Comparison of ENCODE assay signal across 21 cellular contexts in genomic region chr1:187306671-187307415, GRCh38.
DNase-seq lines count a peak whose midpoint lies in the region; ATAC-seq and FAIRE-seq lines count a peak whose summit lies in the region.
"Had no signal": no experiment of that assay in that cellular context is flagged by ENCODE, and none has a peak within 500 bp of the region (broad histone marks: within the 10 kb centered on the region; RNA-seq: fewer than 3 reads in every experiment).

No MANE protein-coding gene starts in this region.

- no peaks in the 10 kb centered on the region for H3K9me3 ChIP-seq in small intestine (ENCODE audit: control insufficient read depth, low read depth)
- H3K9me3 ChIP-seq: A549, Caco-2, Peyer's patch had no signal

- no peaks in the 10 kb centered on the region for H3K36me3 ChIP-seq in small intestine (ENCODE audit: control insufficient read depth in 2 of 2, insufficient read depth in 2 of 2, low read length in 2 of 2)
- H3K36me3 ChIP-seq: Peyer's patch had no signal

- no peaks in the 10 kb centered on the region for H3K27me3 ChIP-seq in small intestine (ENCODE audit: control insufficient read depth in 2 of 2, insufficient read depth in 2 of 2, low read length in 2 of 2)
- H3K27me3 ChIP-seq: Peyer's patch had no signal

- no peak for ATAC-seq in HG03439 (IDR thresholded peaks at IDR 0.05; ENCODE audit: unreplicated experiment)
- ATAC-seq in left colon: no peak
- ATAC-seq: A549, SK-N-SH treated with all-trans-retinoic acid at 6 μM for 48 hours had no signal

- H3K4me3 ChIP-seq in small intestine (ENCODE audit: low read depth in 1 of 2, low read length in 2 of 2): no peak overlapping the region
- H3K4me3 ChIP-seq: A549, Peyer's patch had no signal

- peak; percentile 55 for FAIRE-seq in small intestine (lab: Jason Lieb, UNC)
- FAIRE-seq: A549, G401.6, GM12891 had no signal

- WGBS in small intestine, 3 donors: 49 to 62% (median 52%) methylated on average over 7 of the region's 7 CpGs

- intact Hi-C loops in posterior vena cava (cut with DNase I) (no loop called here), left colon (cut with DNase I, micrococcal nuclease) (no loop called here)

- no peak overlapping the region for H3K27ac ChIP-seq in small intestine (ENCODE audit: low read depth in 1 of 2, low read length in 1 of 2)
- H3K27ac ChIP-seq: A549, C4-2B, Peyer's patch had no signal

- H3K4me1 ChIP-seq in small intestine (ENCODE audit: control insufficient read depth in 2 of 2, insufficient read depth in 1 of 2, low read depth in 1 of 2, low read length in 1 of 2): no peaks in the 10 kb centered on the region
- H3K4me1 ChIP-seq: A549, Caco-2, Peyer's patch had no signal

- peak; percentile 13 for DNase-seq in NCI-H2227 treated with DMSO at 0.1 percent for 48 hours (lab: John Stamatoyannopoulos, UW)
- DNase-seq in NCI-H2227 (lab: John Stamatoyannopoulos, UW; ENCODE audit: unreplicated experiment): no peak
- DNase-seq in NCI-H146 treated with DMSO at 0.1 percent for 48 hours (lab: John Stamatoyannopoulos, UW; ENCODE audit: unreplicated experiment): peak; percentile 13
- peak; percentile 33 for DNase-seq in astrocyte of the hippocampus (ENCODE audit: low read depth, low spot score)
- DNase-seq in small intestine: no peak
- DNase-seq in posterior vena cava (ENCODE audit: low spot score): no peak
- DNase-seq in left colon: no peak
- DNase-seq: Caco-2, HCEC 1CT, IMR-90, NCI-H1048, NCI-H187 treated with DMSO at 0.1 percent for 48 hours, NCI-H774, Peyer's patch, Right ventricle myocardium superior had no signal

Comparison
In these comparisons a context has a peak if more than half of its experiments do, and no peak if none do; other contexts are left out.
1. DNase-seq: peak in NCI-H2227 treated with DMSO at 0.1 percent for 48 hours (single experiment), NCI-H146 treated with DMSO at 0.1 percent for 48 hours (single experiment) and astrocyte of the hippocampus (single experiment); none in NCI-H2227 (single experiment), small intestine (single experiment), posterior vena cava (single experiment) and left colon (0 of 2).